25 cellular contexts compared by ENCODE assay signal in genomic region chr9:136916330-136917184, GRCh38. TPM values are rescaled to one million over a fixed set of nuclear protein-coding genes. Genes with fewer than 3 reads are reported as not detected.
DNase-seq lines count a peak whose midpoint lies in the region; ATAC-seq lines count a peak whose summit lies in the region.
"Had no signal": no experiment of that assay in that cellular context is flagged by ENCODE, and none has a peak within 500 bp of the region (broad histone marks: within the 10 kb centered on the region; RNA-seq: fewer than 3 reads in every experiment).

No MANE protein-coding gene starts in this region.

- no peak overlapping the region for H3K4me3 ChIP-seq in aorta (ENCODE audit: low read length in 2 of 2)
- H3K4me3 ChIP-seq: cardiac muscle cell, hepatocyte, mucosa of descending colon, neural progenitor cell had no signal

- no peaks in the 10 kb centered on the region for H3K9me3 ChIP-seq in aorta (ENCODE audit: control insufficient read depth, low read length)
- H3K9me3 ChIP-seq: mucosa of descending colon had no signal

- ATAC-seq in esophagus mucosa: peak; percentile 12
- ATAC-seq in aorta (ENCODE audit: low FRiP score): peak; percentile 26
- ATAC-seq in HG03469 (IDR thresholded peaks at IDR 0.05; ENCODE audit: unreplicated experiment): no peak
- ATAC-seq: foreskin keratinocyte, left ventricle myocardium superior, mucosa of descending colon had no signal

- intact Hi-C loops in aorta (cut with DNase I): no loop called here

- no peaks in the 10 kb centered on the region for H3K4me1 ChIP-seq in aorta (ENCODE audit: control insufficient read depth in 1 of 2, insufficient read depth in 2 of 2, low read length in 2 of 2)
- H3K4me1 ChIP-seq: foreskin keratinocyte, neural progenitor cell had no signal

- 90 to 91% methylated on average over 32 of the region's 32 CpGs for WGBS in aorta, 2 donors

- peak; percentile 29 for DNase-seq in stimulated activated CD4-positive, alpha-beta T cell treated with anti-CD3 and anti-CD28 coated beads, Interleukin-1b, Interleukin-23, amount 100 ng/mL, for 48 hours
- DNase-seq in stimulated activated CD4-positive, alpha-beta T cell treated with anti-CD3 and anti-CD28 coated beads, Interleukin-12 subunit alpha, Interleukin-12 subunit beta, amount 100 ng/mL, for 4 hours: no peak
- DNase-seq in aorta (no peak), ecto neural progenitor cell (ENCODE audit: low spot score) (no peak)
- DNase-seq: activated B cell treated with CpG ODN at 0.5 μM for 24 hours; amniotic stem cell; CD4-positive, alpha-beta T cell; DMS153; foreskin keratinocyte; GDM1; left ventricle myocardium superior; mucosa of descending colon; NCI-H1417; NCI-H510A treated with DMSO at 0.1 percent for 48 hours; small intestine; stimulated activated CD4-positive, alpha-beta T cell treated with anti-CD3 and anti-CD28 coated beads, Interleukin-4, amount 100 ng/mL, for 24 hours; T-helper 9 cell had no signal

- H3K27ac ChIP-seq in aorta (ENCODE audit: low read depth in 1 of 2, low read length in 2 of 2): no peak overlapping the region
- H3K27ac ChIP-seq: cardiac muscle cell, foreskin keratinocyte, hepatocyte, HL-60, neural progenitor cell had no signal

- peaks cover 0 to 2% of the 10 kb centered on the region in 2 donors for H3K36me3 ChIP-seq in aorta (ENCODE audit: control insufficient read depth in 1 of 2, insufficient read depth in 2 of 2, low read length in 1 of 2)
- H3K36me3 ChIP-seq: neural progenitor cell had no signal

- H3K27me3 ChIP-seq in aorta (ENCODE audit: control insufficient read depth in 1 of 2, insufficient read depth in 2 of 2, low read length in 1 of 2): no peaks in the 10 kb centered on the region
- H3K27me3 ChIP-seq: cardiac muscle cell, foreskin keratinocyte, hepatocyte, neural progenitor cell had no signal

RNA-seq across cellular contexts. Expression of gene FBXW5, which starts 28.0 kb away (rescaled TPM):
- total RNA-seq in esophagus mucosa (71.9 TPM), aorta (100 to 1,000 TPM in 1 of 2 donors, 10 to 100 TPM in 1; 92.5 to 107 TPM)
- polyA plus RNA-seq in aorta: 100 to 1,000 TPM; 111 to 191 TPM

RNA-seq across cellular contexts. Expression of gene C8G, which starts 28.5 kb away (rescaled TPM):
- total RNA-seq in esophagus mucosa: not detected
- 1 to 10 TPM in 1 of 2 donors, under 1 TPM in 1; 0.90 to 1.1 TPM for total RNA-seq in aorta
- 1 to 10 TPM; 1.8 to 3.1 TPM for polyA plus RNA-seq in aorta
- total RNA-seq: CD4-positive, alpha-beta T cell; epithelial cell of proximal tubule had no signal

RNA-seq across cellular contexts. Expression of gene TRAF2, which starts 30.2 kb away (rescaled TPM):
- total RNA-seq in esophagus mucosa (11.1 TPM), aorta (10 to 100 TPM in 1 of 2 donors, 1 to 10 TPM in 1; 9.1 to 22.1 TPM)
- 10 to 100 TPM in 1 of 2 donors, 1 to 10 TPM in 1; 4.8 to 14.0 TPM for polyA plus RNA-seq in aorta

RNA-seq across cellular contexts. Expression of gene LCN12, which starts 35.5 kb away (rescaled TPM):
- total RNA-seq in esophagus mucosa (0.80 TPM), aorta (1 to 10 TPM in 1 of 2 donors, under 1 TPM in 1; 0.71 to 1.6 TPM)
- polyA plus RNA-seq in aorta: 1 to 10 TPM in 1 of 2 donors, not detected in 1; 3.3 TPM
- total RNA-seq: foreskin keratinocyte, M059J had no signal

RNA-seq across cellular contexts. Expression of gene EDF1, which starts 50.4 kb away (rescaled TPM):
- total RNA-seq in esophagus mucosa (296 TPM), aorta (100 to 1,000 TPM; 193 to 223 TPM)
- 100 to 1,000 TPM; 421 to 505 TPM for polyA plus RNA-seq in aorta
